15 cellular contexts compared by ENCODE assay signal in the genomic region with DNA sequence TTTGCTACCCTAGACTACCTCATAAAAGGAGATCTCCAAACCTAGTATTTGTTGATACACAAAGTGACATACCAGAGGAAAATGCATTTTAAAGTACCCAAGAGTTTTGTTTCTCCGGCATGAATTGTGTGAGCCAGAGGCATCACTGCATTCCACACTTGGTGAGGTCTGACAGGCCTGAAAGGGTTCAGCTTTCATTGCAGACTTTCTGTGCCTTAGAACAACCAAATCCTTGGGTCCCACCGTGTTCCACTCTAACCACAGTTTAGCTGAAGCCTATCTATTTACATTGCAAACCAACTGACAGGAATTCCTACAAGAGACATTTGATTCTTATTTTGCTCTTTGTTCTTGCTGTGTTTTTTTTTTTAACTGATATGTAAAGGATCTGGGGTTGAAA. TPM values are rescaled to one million over a fixed set of nuclear protein-coding genes. Genes with fewer than 3 reads are reported as not detected.
DNase-seq lines count a peak whose midpoint lies in the region; ATAC-seq and TF ChIP-seq lines count a peak whose summit lies in the region.
"Had no signal": no experiment of that assay in that cellular context is flagged by ENCODE, and none has a peak within 500 bp of the region (broad histone marks: within the 10 kb centered on the region; RNA-seq: fewer than 3 reads in every experiment).

No MANE protein-coding gene starts in this region.

- no peak for TF ChIP-seq POLR2A in stomach (IDR thresholded peaks at IDR 0.05)

- no peak overlapping the region for H2BK5ac ChIP-seq in mesenchymal stem cell (ENCODE audit: low read depth, low read length, poor library complexity, severe bottlenecking)

- H3K14ac ChIP-seq in mesenchymal stem cell (ENCODE audit: low read length in 2 of 2) = no peak overlapping the region

- intact Hi-C loops in stomach (cut with DNase I; ENCODE audit: low total_unique reads) (no loop called here), posterior cingulate gyrus (cut with DNase I) (no loop called here)

- H3K4me2 ChIP-seq in mesenchymal stem cell (ENCODE audit: low read length, poor library complexity, severe bottlenecking) = no peak overlapping the region

- peak overlapping the region; percentile 76 for H3K9ac ChIP-seq in mesenchymal stem cell (ENCODE audit: low read length)
- H3K9ac ChIP-seq: parathyroid adenoma had no signal

- H3K4me3 ChIP-seq in choroid plexus epithelial cell (ENCODE audit: low read depth, low read length) = no peak overlapping the region
- no peak overlapping the region for H3K4me3 ChIP-seq in mesenchymal stem cell (ENCODE audit: insufficient read depth in 1 of 2, low read depth in 1 of 2, low read length in 2 of 2)
- no peak overlapping the region for H3K4me3 ChIP-seq in coronary artery
- no peak overlapping the region for H3K4me3 ChIP-seq in stomach

- no peak for ATAC-seq in HG02610 (IDR thresholded peaks at IDR 0.05; ENCODE audit: unreplicated experiment)
- ATAC-seq: Right ventricle myocardium inferior had no signal

- no peak overlapping the region for H2AFZ ChIP-seq in mesenchymal stem cell (ENCODE audit: low read depth, low read length)
- H2AFZ ChIP-seq: parathyroid adenoma had no signal

- H4K91ac ChIP-seq in mesenchymal stem cell (ENCODE audit: low read length) = no peak overlapping the region

- peak; percentile 11 for DNase-seq in Daoy (ENCODE audit: low read depth)
- DNase-seq in LHCN-M2 (ENCODE audit: low read depth) = peak; percentile 61
- peak; percentile 85 for DNase-seq in choroid plexus epithelial cell (ENCODE audit: low read depth)
- DNase-seq in mesenchymal stem cell = peak; percentile 67
- DNase-seq in coronary artery (ENCODE audit: low spot score) = no peak
- no peak for DNase-seq in stomach
- no peak for DNase-seq in posterior cingulate gyrus
- DNase-seq: activated CD4-positive, alpha-beta T cell treated with anti-CD3 and anti-CD28 coated beads, Interleukin-2, amount 50 U/mL, for 48 hours; amniotic stem cell; NCI-H187; NCI-H774; T1000 had no signal

- peak overlapping the region; percentile 46 for H2BK120ac ChIP-seq in mesenchymal stem cell (ENCODE audit: low read depth, low read length)

- H3K27me3 ChIP-seq in mesenchymal stem cell (ENCODE audit: control insufficient read depth in 1 of 2, insufficient read depth in 1 of 2, low read length in 2 of 2) = no peaks in the 10 kb centered on the region
- no peaks in the 10 kb centered on the region for H3K27me3 ChIP-seq in stomach

- no peak for TF ChIP-seq EP300 in stomach (IDR thresholded peaks at IDR 0.05)

- no peak overlapping the region for H2BK12ac ChIP-seq in mesenchymal stem cell (ENCODE audit: low read length in 2 of 2)

- peak overlapping the region in 1 of 2 experiments; percentile 75 for H3K18ac ChIP-seq in mesenchymal stem cell (ENCODE audit: low read depth in 1 of 2, low read length in 2 of 2)

- peak overlapping the region; percentile 48 for H3K27ac ChIP-seq in mesenchymal stem cell (ENCODE audit: low read length, poor library complexity, severe bottlenecking)
- H3K27ac ChIP-seq in coronary artery = no peak overlapping the region
- no peak overlapping the region for H3K27ac ChIP-seq in stomach
- H3K27ac ChIP-seq: parathyroid adenoma had no signal

- H2AK5ac ChIP-seq in mesenchymal stem cell (ENCODE audit: low read length, severe bottlenecking) = no peak overlapping the region

- WGBS in mesenchymal stem cell = 11% methylated on average over 2 of the region's 2 CpGs
- 43 to 53% (median 49%) methylated on average over 2 of the region's 2 CpGs for WGBS in stomach, 5 donors

- no peak overlapping the region for H3K23ac ChIP-seq in mesenchymal stem cell (ENCODE audit: low read length in 2 of 2)

- no peaks in the 10 kb centered on the region for H3K9me3 ChIP-seq in mesenchymal stem cell (ENCODE audit: control insufficient read depth, low read length)
- H3K9me3 ChIP-seq in stomach = no peaks in the 10 kb centered on the region

- H3K36me3 ChIP-seq in mesenchymal stem cell (ENCODE audit: control insufficient read depth in 1 of 2, insufficient read depth in 2 of 2, low read depth in 1 of 2, low read length in 2 of 2) (no peaks in the 10 kb centered on the region), stomach (no peaks in the 10 kb centered on the region)

- no peak overlapping the region for H2BK15ac ChIP-seq in mesenchymal stem cell (ENCODE audit: low read depth, poor library complexity, severe bottlenecking)

- peak overlapping the region in 1 of 2 experiments; percentile 18 for H3K4ac ChIP-seq in mesenchymal stem cell (ENCODE audit: low read depth in 1 of 2, low read length in 2 of 2)

- no peak overlapping the region for H4K8ac ChIP-seq in mesenchymal stem cell (ENCODE audit: low read length)

- H3K79me1 ChIP-seq in mesenchymal stem cell (replicated peaks; ENCODE audit: low read length, poor library complexity, severe bottlenecking) = no peaks in the 10 kb centered on the region

- TF ChIP-seq CTCF in choroid plexus epithelial cell (conservative IDR thresholded peaks at IDR 0.05; ENCODE audit: low read depth, low read length) (no peak), coronary artery (IDR thresholded peaks at IDR 0.05) (no peak), stomach (IDR thresholded peaks at IDR 0.05) (no peak)

- H3K4me1 ChIP-seq in mesenchymal stem cell (ENCODE audit: control insufficient read depth, insufficient read depth, low read depth, low read length) (peaks cover 1% of the 10 kb centered on the region), stomach (peaks cover 0 to 11% (median 4%) of the 10 kb centered on the region in 4 donors)
- H3K4me1 ChIP-seq: parathyroid adenoma had no signal

RNA-seq across cellular contexts. Expression of gene EID1, which starts 21.0 kb away (rescaled TPM):
- 197 and 267 TPM in 2 replicates for total RNA-seq in Daoy (2014; rRNA removed; shearing (Covaris generic))
- 229 and 243 TPM in 2 replicates for total RNA-seq in LHCN-M2 (2014; rRNA removed)
- polyA plus RNA-seq in LHCN-M2 (2012) = 124 TPM
- 264 TPM for polyA plus RNA-seq in mesenchymal stem cell (2013, experiment 1 of 2)
- 277 TPM for polyA plus RNA-seq in mesenchymal stem cell (2013, experiment 2 of 2)
- 100 to 1,000 TPM in 3 of 5 donors, 10 to 100 TPM in 2; 63.6 to 455 (median 101) TPM for total RNA-seq in stomach
- 100 to 1,000 TPM in 2 of 3 donors, 10 to 100 TPM in 1; 91.2 to 158 (median 126) TPM for polyA plus RNA-seq in stomach

RNA-seq across cellular contexts. Expression of gene CEP152, which starts 46.1 kb away (rescaled TPM):
- 15.4 and 22.9 TPM in 2 replicates for total RNA-seq in Daoy (2014; rRNA removed; shearing (Covaris generic))
- total RNA-seq in LHCN-M2 (2014; rRNA removed) = 10.0 and 12.4 TPM in 2 replicates
- polyA plus RNA-seq in LHCN-M2 (2012) = 1.3 TPM
- 2.8 TPM for polyA plus RNA-seq in mesenchymal stem cell (2013, experiment 1 of 2)
- 2.5 TPM for polyA plus RNA-seq in mesenchymal stem cell (2013, experiment 2 of 2)
- 10 to 100 TPM in 4 of 5 donors, 1 to 10 TPM in 1; 9.8 to 36.2 (median 10.6) TPM for total RNA-seq in stomach
- 1 to 10 TPM in 1 of 3 donors, under 1 TPM in 2; 0.61 to 1.8 (median 0.62) TPM for polyA plus RNA-seq in stomach

Comparison
In these comparisons a context has a peak if more than half of its experiments do, and no peak if none do; other contexts are left out.
1. DNase-seq: peak in Daoy (single experiment), LHCN-M2 (single experiment), choroid plexus epithelial cell (single experiment) and mesenchymal stem cell (single experiment); none in coronary artery (single experiment), stomach (single experiment) and posterior cingulate gyrus (0 of 10).